In the genomic region with DNA sequence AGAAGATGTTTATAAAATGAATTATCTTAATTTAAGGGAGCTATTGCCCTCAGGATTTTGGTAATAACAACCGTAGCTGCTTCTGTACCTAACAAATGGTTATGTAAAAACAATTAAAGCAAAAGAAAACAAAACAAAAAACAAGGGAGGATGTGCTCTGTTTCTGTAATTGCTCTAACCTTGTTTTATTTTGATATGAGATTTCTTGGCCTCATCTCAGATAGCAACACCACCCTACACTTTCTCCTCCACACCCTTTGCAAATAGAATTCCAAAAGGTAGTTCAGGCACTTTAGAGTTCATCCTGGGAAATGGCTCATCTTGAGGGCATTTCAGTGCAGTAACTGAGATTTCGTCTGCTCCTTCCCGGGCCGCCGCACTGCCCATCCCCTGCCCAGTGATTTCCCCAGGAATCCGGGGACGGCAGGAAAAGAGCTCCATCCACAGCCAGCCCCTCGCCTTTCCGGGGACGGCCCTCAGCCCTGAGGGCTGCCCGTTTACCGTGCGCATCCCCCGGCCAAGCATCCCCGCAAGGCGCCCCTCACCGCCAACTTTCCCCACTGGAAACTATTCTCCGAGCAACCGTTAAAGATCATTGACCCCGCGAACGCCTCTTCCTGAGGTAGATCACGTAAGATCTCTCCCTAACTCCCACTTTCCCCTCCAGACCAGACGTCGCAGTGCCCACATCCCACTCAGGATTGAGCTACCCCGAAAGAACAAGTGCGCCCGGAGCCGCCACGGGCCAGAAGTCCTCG, we compare ENCODE assay signal across 8 cellular contexts. TPM values are rescaled to one million over a fixed set of nuclear protein-coding genes. Genes with fewer than 3 reads are reported as not detected.
DNase-seq lines count a peak whose midpoint lies in the region; ATAC-seq and TF ChIP-seq lines count a peak whose summit lies in the region.

No MANE protein-coding gene starts in this region.

- TF ChIP-seq POLR2A in GM18505 (IDR thresholded peaks at IDR 0.05; ENCODE audit: borderline replicate concordance, extremely low read depth, insufficient read depth, insufficient read length) = no peak

- H3K4me1 ChIP-seq in osteoblast (ENCODE audit: insufficient read depth, low read length) = peaks cover 15% of the 10 kb centered on the region

- H2AFZ ChIP-seq in osteoblast (ENCODE audit: low read length) = peak overlapping the region; percentile 21

- peak overlapping the region; percentile 98 for H3K27ac ChIP-seq in VCaP
- H3K27ac ChIP-seq in osteoblast (ENCODE audit: low read depth, low read length) = peak overlapping the region; percentile 21

- H3K27ac Mint-ChIP-seq in activated naive CD4-positive, alpha-beta T cell treated with anti-CD3 and anti-CD28 coated beads for 36 hours = peak overlapping the region; percentile 100

- H3K4me3 ChIP-seq in foreskin fibroblast (ENCODE audit: low read depth in 1 of 2, low read length in 2 of 2) = peak overlapping the region; percentile 79 to 89
- H3K4me3 ChIP-seq in osteoblast (ENCODE audit: insufficient read depth, low read length) = peak overlapping the region; percentile 76

- no peaks in the 10 kb centered on the region for H3K27me3 Mint-ChIP-seq in activated naive CD4-positive, alpha-beta T cell treated with anti-CD3 and anti-CD28 coated beads for 36 hours (ENCODE audit: low read depth)

- no peak for TF ChIP-seq CTCF in VCaP (conservative IDR thresholded peaks at IDR 0.05)
- no peak for TF ChIP-seq CTCF in foreskin fibroblast (IDR thresholded peaks at IDR 0.05; ENCODE audit: low read depth, low read length)
- no peak for TF ChIP-seq CTCF in osteoblast (IDR thresholded peaks at IDR 0.05; ENCODE audit: extremely low read depth, low read depth, low read length)

- no peak for ATAC-seq in GM18505 (IDR thresholded peaks at IDR 0.05; ENCODE audit: unreplicated experiment)
- no peak for ATAC-seq in GM19467 (IDR thresholded peaks at IDR 0.05; ENCODE audit: unreplicated experiment)
- ATAC-seq in HG03469 (IDR thresholded peaks at IDR 0.05; ENCODE audit: unreplicated experiment) = no peak

- H3K4me1 Mint-ChIP-seq in activated naive CD4-positive, alpha-beta T cell treated with anti-CD3 and anti-CD28 coated beads for 36 hours (ENCODE audit: low read depth) = peaks cover 49% of the 10 kb centered on the region

- peak overlapping the region; percentile 100 for H3K4me3 Mint-ChIP-seq in activated naive CD4-positive, alpha-beta T cell treated with anti-CD3 and anti-CD28 coated beads for 36 hours

- peaks cover 21% of the 10 kb centered on the region for H4K20me1 ChIP-seq in osteoblast (ENCODE audit: insufficient read depth, low read length)

- CTCF ChIA-PET in activated naive CD4-positive, alpha-beta T cell treated with anti-CD3 and anti-CD28 coated beads for 36 hours (lab: Charles Lee) = interaction anchor here (0.7 to 1.6 kb wide), 4 partner anchors 14 to 155 kb away, joined by 3 to 8 read pairs (median 3); no protein-coding TSS in a partner anchor

- H3K9me3 Mint-ChIP-seq in activated naive CD4-positive, alpha-beta T cell treated with anti-CD3 and anti-CD28 coated beads for 36 hours = no peaks in the 10 kb centered on the region

- peaks cover 49% of the 10 kb centered on the region for H3K79me2 ChIP-seq in osteoblast (ENCODE audit: insufficient read depth, low read length)

- no peaks in the 10 kb centered on the region for H3K9me3 ChIP-seq in osteoblast (ENCODE audit: low read depth, low read length)

- peaks cover 15% of the 10 kb centered on the region for H3K36me3 Mint-ChIP-seq in activated naive CD4-positive, alpha-beta T cell treated with anti-CD3 and anti-CD28 coated beads for 36 hours (ENCODE audit: low read depth)

- no peaks in the 10 kb centered on the region for H3K36me3 ChIP-seq in osteoblast (ENCODE audit: insufficient read depth, low read length)

- peak overlapping the region; percentile 89 for H3K4me2 ChIP-seq in osteoblast (ENCODE audit: insufficient read depth, low read length)

- intact Hi-C loops in activated naive CD4-positive, alpha-beta T cell treated with anti-CD3 and anti-CD28 coated beads for 36 hours (cut with micrococcal nuclease) = no loop called here

- DNase-seq in activated naive CD4-positive, alpha-beta T cell treated with anti-CD3 and anti-CD28 coated beads for 36 hours = peak; percentile 20
- DNase-seq in activated naive CD4-positive, alpha-beta T cell treated with Interleukin-2 at 50 U/mL for 16 hours = no peak
- peak; percentile 23 to 67 for DNase-seq in foreskin fibroblast
- DNase-seq in osteoblast (ENCODE audit: insufficient read length, low spot score, missing footprints) = peak; percentile 90

- no peaks in the 10 kb centered on the region for H3K27me3 ChIP-seq in osteoblast (ENCODE audit: insufficient read depth, low read length)

RNA-seq across cellular contexts. Expression of gene FNBP1, which starts 1.2 kb away (rescaled TPM):
- 100 to 1,000 TPM; 126 to 128 TPM for total RNA-seq in activated naive CD4-positive, alpha-beta T cell treated with anti-CD3 and anti-CD28 coated beads for 36 hours
- 31.8 and 35.9 TPM in 2 replicates for total RNA-seq in osteoblast

RNA-seq across cellular contexts. Expression of gene GPR107, which starts 11.9 kb away (rescaled TPM):
- total RNA-seq in activated naive CD4-positive, alpha-beta T cell treated with anti-CD3 and anti-CD28 coated beads for 36 hours = 10 to 100 TPM; 19.0 to 20.0 TPM
- 25.3 and 30.1 TPM in 2 replicates for total RNA-seq in osteoblast
